Comparison of ENCODE assay signal across 1 cellular context in the genomic region with DNA sequence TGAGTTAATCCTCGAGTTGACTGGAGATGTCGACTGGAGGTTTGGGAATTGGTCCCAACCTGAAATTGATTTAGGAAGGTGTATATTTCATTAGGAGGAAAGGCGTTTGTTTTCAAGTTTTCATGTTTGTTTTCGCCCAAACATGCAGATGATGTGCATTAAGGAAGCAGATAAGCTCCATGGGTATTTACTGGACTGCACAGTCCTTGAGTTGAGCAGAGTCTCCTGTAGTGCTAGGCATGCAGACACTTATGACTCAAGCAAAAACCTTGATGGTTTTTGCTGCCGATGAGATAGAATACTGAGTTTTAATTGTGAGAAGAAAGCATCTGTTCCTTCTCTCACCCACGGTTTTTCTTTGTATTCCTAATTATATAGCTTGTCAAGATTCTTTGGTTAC.
TF ChIP-seq lines count a peak whose summit lies in the region.

No MANE protein-coding gene starts in this region.

TF ChIP-seq in H1, 55 proteins besides CTCF, POLR2A, EP300 and RAD21:
- TF ChIP-seq, protein P1, sequence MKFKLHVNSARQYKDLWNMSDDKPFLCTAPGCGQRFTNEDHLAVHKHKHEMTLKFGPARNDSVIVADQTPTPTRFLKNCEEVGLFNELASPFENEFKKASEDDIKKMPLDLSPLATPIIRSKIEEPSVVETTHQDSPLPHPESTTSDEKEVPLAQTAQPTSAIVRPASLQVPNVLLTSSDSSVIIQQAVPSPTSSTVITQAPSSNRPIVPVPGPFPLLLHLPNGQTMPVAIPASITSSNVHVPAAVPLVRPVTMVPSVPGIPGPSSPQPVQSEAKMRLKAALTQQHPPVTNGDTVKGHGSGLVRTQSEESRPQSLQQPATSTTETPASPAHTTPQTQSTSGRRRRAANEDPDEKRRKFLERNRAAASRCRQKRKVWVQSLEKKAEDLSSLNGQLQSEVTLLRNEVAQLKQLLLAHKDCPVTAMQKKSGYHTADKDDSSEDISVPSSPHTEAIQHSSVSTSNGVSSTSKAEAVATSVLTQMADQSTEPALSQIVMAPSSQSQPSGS (IDR thresholded peaks at IDR 0.05; ENCODE audit: low read length): no peak
- no peak for TF ChIP-seq TCF12 (IDR thresholded peaks at IDR 0.05; ENCODE audit: low read depth, low read length)
- no peak for TF ChIP-seq CHD2 (IDR thresholded peaks at IDR 0.05; ENCODE audit: low read length)
- TF ChIP-seq SAP30 (IDR thresholded peaks at IDR 0.05; ENCODE audit: insufficient read depth, insufficient replicate concordance, low read length): no peak
- no peak for TF ChIP-seq TAF7 (optimal IDR thresholded peaks at IDR 0.05; ENCODE audit: borderline replicate concordance, low read depth, low read length)
- no peak for TF ChIP-seq SUZ12 (IDR thresholded peaks at IDR 0.05; ENCODE audit: low read length)
- no peak for TF ChIP-seq E2F6 (IDR thresholded peaks at IDR 0.05)
- TF ChIP-seq TEAD4 (IDR thresholded peaks at IDR 0.05; ENCODE audit: low read depth, low read length): no peak
- TF ChIP-seq, protein P2, sequence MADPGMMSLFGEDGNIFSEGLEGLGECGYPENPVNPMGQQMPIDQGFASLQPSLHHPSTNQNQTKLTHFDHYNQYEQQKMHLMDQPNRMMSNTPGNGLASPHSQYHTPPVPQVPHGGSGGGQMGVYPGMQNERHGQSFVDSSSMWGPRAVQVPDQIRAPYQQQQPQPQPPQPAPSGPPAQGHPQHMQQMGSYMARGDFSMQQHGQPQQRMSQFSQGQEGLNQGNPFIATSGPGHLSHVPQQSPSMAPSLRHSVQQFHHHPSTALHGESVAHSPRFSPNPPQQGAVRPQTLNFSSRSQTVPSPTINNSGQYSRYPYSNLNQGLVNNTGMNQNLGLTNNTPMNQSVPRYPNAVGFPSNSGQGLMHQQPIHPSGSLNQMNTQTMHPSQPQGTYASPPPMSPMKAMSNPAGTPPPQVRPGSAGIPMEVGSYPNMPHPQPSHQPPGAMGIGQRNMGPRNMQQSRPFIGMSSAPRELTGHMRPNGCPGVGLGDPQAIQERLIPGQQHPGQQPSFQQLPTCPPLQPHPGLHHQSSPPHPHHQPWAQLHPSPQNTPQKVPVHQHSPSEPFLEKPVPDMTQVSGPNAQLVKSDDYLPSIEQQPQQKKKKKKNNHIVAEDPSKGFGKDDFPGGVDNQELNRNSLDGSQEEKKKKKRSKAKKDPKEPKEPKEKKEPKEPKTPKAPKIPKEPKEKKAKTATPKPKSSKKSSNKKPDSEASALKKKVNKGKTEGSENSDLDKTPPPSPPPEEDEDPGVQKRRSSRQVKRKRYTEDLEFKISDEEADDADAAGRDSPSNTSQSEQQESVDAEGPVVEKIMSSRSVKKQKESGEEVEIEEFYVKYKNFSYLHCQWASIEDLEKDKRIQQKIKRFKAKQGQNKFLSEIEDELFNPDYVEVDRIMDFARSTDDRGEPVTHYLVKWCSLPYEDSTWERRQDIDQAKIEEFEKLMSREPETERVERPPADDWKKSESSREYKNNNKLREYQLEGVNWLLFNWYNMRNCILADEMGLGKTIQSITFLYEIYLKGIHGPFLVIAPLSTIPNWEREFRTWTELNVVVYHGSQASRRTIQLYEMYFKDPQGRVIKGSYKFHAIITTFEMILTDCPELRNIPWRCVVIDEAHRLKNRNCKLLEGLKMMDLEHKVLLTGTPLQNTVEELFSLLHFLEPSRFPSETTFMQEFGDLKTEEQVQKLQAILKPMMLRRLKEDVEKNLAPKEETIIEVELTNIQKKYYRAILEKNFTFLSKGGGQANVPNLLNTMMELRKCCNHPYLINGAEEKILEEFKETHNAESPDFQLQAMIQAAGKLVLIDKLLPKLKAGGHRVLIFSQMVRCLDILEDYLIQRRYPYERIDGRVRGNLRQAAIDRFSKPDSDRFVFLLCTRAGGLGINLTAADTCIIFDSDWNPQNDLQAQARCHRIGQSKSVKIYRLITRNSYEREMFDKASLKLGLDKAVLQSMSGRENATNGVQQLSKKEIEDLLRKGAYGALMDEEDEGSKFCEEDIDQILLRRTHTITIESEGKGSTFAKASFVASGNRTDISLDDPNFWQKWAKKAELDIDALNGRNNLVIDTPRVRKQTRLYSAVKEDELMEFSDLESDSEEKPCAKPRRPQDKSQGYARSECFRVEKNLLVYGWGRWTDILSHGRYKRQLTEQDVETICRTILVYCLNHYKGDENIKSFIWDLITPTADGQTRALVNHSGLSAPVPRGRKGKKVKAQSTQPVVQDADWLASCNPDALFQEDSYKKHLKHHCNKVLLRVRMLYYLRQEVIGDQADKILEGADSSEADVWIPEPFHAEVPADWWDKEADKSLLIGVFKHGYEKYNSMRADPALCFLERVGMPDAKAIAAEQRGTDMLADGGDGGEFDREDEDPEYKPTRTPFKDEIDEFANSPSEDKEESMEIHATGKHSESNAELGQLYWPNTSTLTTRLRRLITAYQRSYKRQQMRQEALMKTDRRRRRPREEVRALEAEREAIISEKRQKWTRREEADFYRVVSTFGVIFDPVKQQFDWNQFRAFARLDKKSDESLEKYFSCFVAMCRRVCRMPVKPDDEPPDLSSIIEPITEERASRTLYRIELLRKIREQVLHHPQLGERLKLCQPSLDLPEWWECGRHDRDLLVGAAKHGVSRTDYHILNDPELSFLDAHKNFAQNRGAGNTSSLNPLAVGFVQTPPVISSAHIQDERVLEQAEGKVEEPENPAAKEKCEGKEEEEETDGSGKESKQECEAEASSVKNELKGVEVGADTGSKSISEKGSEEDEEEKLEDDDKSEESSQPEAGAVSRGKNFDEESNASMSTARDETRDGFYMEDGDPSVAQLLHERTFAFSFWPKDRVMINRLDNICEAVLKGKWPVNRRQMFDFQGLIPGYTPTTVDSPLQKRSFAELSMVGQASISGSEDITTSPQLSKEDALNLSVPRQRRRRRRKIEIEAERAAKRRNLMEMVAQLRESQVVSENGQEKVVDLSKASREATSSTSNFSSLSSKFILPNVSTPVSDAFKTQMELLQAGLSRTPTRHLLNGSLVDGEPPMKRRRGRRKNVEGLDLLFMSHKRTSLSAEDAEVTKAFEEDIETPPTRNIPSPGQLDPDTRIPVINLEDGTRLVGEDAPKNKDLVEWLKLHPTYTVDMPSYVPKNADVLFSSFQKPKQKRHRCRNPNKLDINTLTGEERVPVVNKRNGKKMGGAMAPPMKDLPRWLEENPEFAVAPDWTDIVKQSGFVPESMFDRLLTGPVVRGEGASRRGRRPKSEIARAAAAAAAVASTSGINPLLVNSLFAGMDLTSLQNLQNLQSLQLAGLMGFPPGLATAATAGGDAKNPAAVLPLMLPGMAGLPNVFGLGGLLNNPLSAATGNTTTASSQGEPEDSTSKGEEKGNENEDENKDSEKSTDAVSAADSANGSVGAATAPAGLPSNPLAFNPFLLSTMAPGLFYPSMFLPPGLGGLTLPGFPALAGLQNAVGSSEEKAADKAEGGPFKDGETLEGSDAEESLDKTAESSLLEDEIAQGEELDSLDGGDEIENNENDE (IDR thresholded peaks at IDR 0.05; ENCODE audit: insufficient replicate concordance, low read length): no peak
- no peak for TF ChIP-seq TAF1 (IDR thresholded peaks at IDR 0.05; ENCODE audit: low read depth, low read length)
- TF ChIP-seq EZH2 (IDR thresholded peaks at IDR 0.05; ENCODE audit: low read depth, low read length, severe bottlenecking): no peak
- no peak for TF ChIP-seq YY1 (IDR thresholded peaks at IDR 0.05; ENCODE audit: low read depth, low read length)
- no peak for TF ChIP-seq SP1 (IDR thresholded peaks at IDR 0.05; ENCODE audit: low read depth, low read length)
- no peak for TF ChIP-seq FOSL1 (IDR thresholded peaks at IDR 0.05; ENCODE audit: insufficient read depth, low read depth, low read length)
- no peak for TF ChIP-seq CEBPB (IDR thresholded peaks at IDR 0.05; ENCODE audit: low read depth, low read length)
- TF ChIP-seq HDAC6 (IDR thresholded peaks at IDR 0.05; ENCODE audit: low read depth, low read length): no peak
- TF ChIP-seq KDM5A (IDR thresholded peaks at IDR 0.05; ENCODE audit: low read length): no peak
